10 cellular contexts compared by ENCODE assay signal in genomic region chr11:122186439-122187080, GRCh38.
DNase-seq lines count a peak whose midpoint lies in the region; ATAC-seq and TF ChIP-seq lines count a peak whose summit lies in the region.
"Had no signal": no experiment of that assay in that cellular context is flagged by ENCODE, and none has a peak within 500 bp of the region (broad histone marks: within the 10 kb centered on the region; RNA-seq: fewer than 3 reads in every experiment).

No MANE protein-coding gene starts in this region.

- CTCF ChIA-PET in mammary epithelial cell (lab: Charles Lee; ENCODE audit: low non-redundant PET), result no interaction called here

- TF ChIP-seq CTCF in AG09309 (IDR thresholded peaks at IDR 0.05; ENCODE audit: control insufficient read depth, insufficient read depth, low read depth, low read length, missing control alignments) (no peak), mammary epithelial cell (conservative IDR thresholded peaks at IDR 0.05 in 1 of 2, IDR thresholded peaks at IDR 0.05 in 1 of 2; ENCODE audit: extremely low read depth in 1 of 2, insufficient read depth in 1 of 2, low read depth in 1 of 2, low read length in 2 of 2) (no peak), right lobe of liver (IDR thresholded peaks at IDR 0.05) (no peak)

- dilution Hi-C loops in mammary epithelial cell (cut with HindIII; ENCODE audit: low sequenced_read_pairs), result no loop called here

- in situ Hi-C loops in mammary epithelial cell (cut with MboI; ENCODE audit: low sequenced_read_pairs in 2 of 2), result no loop called here

- BruUV-seq in mammary epithelial cell (replicated peaks; lab: Mats Ljungman, UMichigan), result TSS peak; percentile 82

- peaks cover 2% of the 10 kb centered on the region for H3K36me3 ChIP-seq in mammary epithelial cell (ENCODE audit: insufficient read depth, low read length)
- no peaks in the 10 kb centered on the region for H3K36me3 ChIP-seq in right lobe of liver

- TF ChIP-seq POLR2A in right lobe of liver (IDR thresholded peaks at IDR 0.05), result no peak

- peaks cover 45% of the 10 kb centered on the region for H3K4me1 ChIP-seq in mammary epithelial cell (ENCODE audit: insufficient read depth, low read length)
- H3K4me1 ChIP-seq in right lobe of liver, result no peaks in the 10 kb centered on the region

- H3K9me3 ChIP-seq in mammary epithelial cell (replicated peaks; ENCODE audit: insufficient read depth, low read length), result peaks cover 19% of the 10 kb centered on the region
- peaks cover 0 to 6% (median 2%) of the 10 kb centered on the region in 4 donors for H3K9me3 ChIP-seq in right lobe of liver

- peaks cover 18% of the 10 kb centered on the region for H3K79me2 ChIP-seq in mammary epithelial cell (ENCODE audit: insufficient read depth, low read length)

- H3K4me3 ChIP-seq in AG09309 (ENCODE audit: control insufficient read depth, low read depth, low read length), result no peak overlapping the region
- peak overlapping the region in 1 of 3 experiments; percentile 3 for H3K4me3 ChIP-seq in mammary epithelial cell (replicated peaks in 1 of 3; ENCODE audit: insufficient read depth in 1 of 3, low read depth in 2 of 3, low read length in 3 of 3)
- H3K4me3 ChIP-seq in right lobe of liver, result no peak overlapping the region

- no peaks in the 10 kb centered on the region for H3K27me3 ChIP-seq in mammary epithelial cell (ENCODE audit: insufficient read depth, low read length)
- no peaks in the 10 kb centered on the region for H3K27me3 ChIP-seq in right lobe of liver

- no peak overlapping the region for H3K9ac ChIP-seq in mammary epithelial cell (ENCODE audit: insufficient read depth, low read length)

- peak overlapping the region; percentile 70 for H3K27ac ChIP-seq in mammary epithelial cell (ENCODE audit: insufficient read depth, low read depth, low read length)
- no peak overlapping the region for H3K27ac ChIP-seq in right lobe of liver

- 47% methylated on average over 3 of the region's 3 CpGs for WGBS in mammary epithelial cell (ENCODE audit: low coverage, missing lambda C conversion rate)
- 25% methylated on average over 3 of the region's 3 CpGs for WGBS in right lobe of liver (ENCODE audit: insufficient coverage, low coverage, low lambda C conversion rate, missing lambda C conversion rate)

- H2AFZ ChIP-seq in mammary epithelial cell (ENCODE audit: low read depth, low read length), result no peak overlapping the region

- ATAC-seq in right lobe of liver, result peak; percentile 20 to 88 (median 83)

- peak; percentile 99 for DNase-seq in AG09309 (ENCODE audit: low read depth)
- DNase-seq in LHCN-M2 (ENCODE audit: low read depth), result peak; percentile 96
- DNase-seq in mammary epithelial cell, result peak; percentile 97
- no peak for DNase-seq in right lobe of liver
- no peak for DNase-seq in SHP77 (lab: John Stamatoyannopoulos, UW)
- no peak for DNase-seq in ureter (ENCODE audit: low spot score)
- no peak for DNase-seq in pons (ENCODE audit: low spot score)
- no peak for DNase-seq in stimulated activated CD4-positive, alpha-beta T cell treated with anti-CD3 and anti-CD28 coated beads, Interleukin-4, amount 100 ng/mL, for 24 hours
- DNase-seq: COR-L47, NCI-H446 treated with DMSO at 0.1 percent for 48 hours had no signal

- H4K20me1 ChIP-seq in mammary epithelial cell (ENCODE audit: insufficient read depth, low read length), result no peaks in the 10 kb centered on the region

- H3K4me2 ChIP-seq in mammary epithelial cell (ENCODE audit: insufficient read depth, low read depth, low read length), result peak overlapping the region; percentile 25

- intact Hi-C loops in mammary epithelial cell (cut with micrococcal nuclease) (loop anchor here (5.0 kb wide), 1 partner anchor 144 kb away; no protein-coding TSS in a partner anchor), right lobe of liver (cut with DNase I) (no loop called here)

Comparison
In these comparisons a context has a peak if more than half of its experiments do, and no peak if none do; other contexts are left out.
1. DNase-seq: peak in AG09309 (single experiment), LHCN-M2 (single experiment) and mammary epithelial cell (single experiment); none in right lobe of liver (0 of 3), SHP77 (0 of 2), ureter (single experiment), pons (single experiment) and stimulated activated CD4-positive, alpha-beta T cell treated with anti-CD3 and anti-CD28 coated beads, Interleukin-4, amount 100 ng/mL, for 24 hours (single experiment).